ENCODE assay signal across 8 cellular contexts in the genomic region with DNA sequence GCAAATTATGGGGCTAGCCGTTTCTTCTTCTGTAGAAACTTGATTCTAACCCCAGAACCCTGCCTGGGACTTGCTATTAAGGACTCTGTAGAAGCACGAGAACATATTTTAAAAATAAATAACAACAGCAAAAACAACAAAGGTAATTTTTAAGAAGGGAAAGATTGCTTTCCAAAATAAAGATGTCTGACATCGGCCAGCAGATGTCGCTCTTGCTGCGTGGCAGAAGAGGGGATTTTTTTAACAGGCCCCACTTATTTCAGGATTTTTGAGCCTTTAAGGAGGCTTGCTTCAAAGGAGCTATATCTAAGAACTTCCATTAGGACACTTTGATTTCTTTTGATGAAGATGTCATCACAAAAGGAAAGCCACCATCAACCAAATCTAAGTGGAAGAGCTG.
A peak's percentile ranks its signal among the peaks of the same experiment; 100 is the strongest.
DNase-seq lines count a peak whose midpoint lies in the region; ATAC-seq and TF ChIP-seq lines count a peak whose summit lies in the region.

No MANE protein-coding gene starts in this region.

- no peaks in the 10 kb centered on the region for H3K9me3 ChIP-seq in vagina

- H3K4me3 Mint-ChIP-seq in neural crest cell: no peak overlapping the region

- DNase-seq in Right ventricle myocardium superior (peak; percentile 48), cardiac septum (ENCODE audit: low spot score) (no peak), NCI-H748 (lab: John Stamatoyannopoulos, UW; ENCODE audit: unreplicated experiment) (peak; percentile 61), epithelial cell of proximal tubule (ENCODE audit: low read depth) (no peak), neural crest cell (ENCODE audit: low read depth, low spot score) (peak; percentile 41), vagina (ENCODE audit: extremely low spot score in 2 of 2) (no peak)
- DNase-seq in activated CD8-positive, alpha-beta memory T cell treated with anti-CD3 and anti-CD28 coated beads for 1 hour (ENCODE audit: extremely low read depth in 1 of 2, low read depth in 1 of 2): peak; percentile 11 to 23

- TF ChIP-seq POLR2A in vagina (IDR thresholded peaks at IDR 0.05): no peak

- no peaks in the 10 kb centered on the region for H3K36me3 ChIP-seq in vagina

- no peak overlapping the region for H3K27ac ChIP-seq in vagina

- H3K36me3 Mint-ChIP-seq in neural crest cell (ENCODE audit: low read depth): peaks cover 3% of the 10 kb centered on the region

- H3K9me3 Mint-ChIP-seq in neural crest cell: peaks cover 16% of the 10 kb centered on the region

- no peaks in the 10 kb centered on the region for H3K27me3 ChIP-seq in vagina

- intact Hi-C loops in Right ventricle myocardium superior (cut with DNase I): loop anchor here (5.0 kb wide), 1 partner anchor 526 kb away; no protein-coding TSS in a partner anchor
- intact Hi-C loops in cardiac septum (cut with DNase I): loop anchor here (1.0 kb wide), 1 partner anchor 526 kb away; no protein-coding TSS in a partner anchor
- intact Hi-C loops in vagina (cut with DNase I): loop anchor here (10.0 kb wide), 1 partner anchor 158 kb away; no protein-coding TSS in a partner anchor

- H3K4me1 ChIP-seq in vagina: no peaks in the 10 kb centered on the region

- H3K4me3 ChIP-seq in epithelial cell of proximal tubule (ENCODE audit: low read depth, low read length) (no peak overlapping the region), vagina (no peak overlapping the region)

- ATAC-seq in Right ventricle myocardium superior (ENCODE audit: poor library complexity) (no peak), HG03520 (IDR thresholded peaks at IDR 0.05; ENCODE audit: unreplicated experiment) (no peak)

- no peaks in the 10 kb centered on the region for H3K27me3 Mint-ChIP-seq in neural crest cell (ENCODE audit: low read depth)

- peaks cover 12% of the 10 kb centered on the region for H3K4me1 Mint-ChIP-seq in neural crest cell

- peak; percentile 66 for TF ChIP-seq CTCF in epithelial cell of proximal tubule (conservative IDR thresholded peaks at IDR 0.05; ENCODE audit: low read depth, low read length)
- TF ChIP-seq CTCF in neural crest cell (conservative IDR thresholded peaks at IDR 0.05): peak; percentile 81
- peak; percentile 63 to 84 (median 73) for TF ChIP-seq CTCF in vagina (IDR thresholded peaks at IDR 0.05)

- no peak overlapping the region for H3K27ac Mint-ChIP-seq in neural crest cell (ENCODE audit: unreplicated experiment)

Comparison
In these comparisons a context has a peak if more than half of its experiments do, and no peak if none do; other contexts are left out.
1. DNase-seq: peak in Right ventricle myocardium superior (single experiment), NCI-H748 (single experiment), activated CD8-positive, alpha-beta memory T cell treated with anti-CD3 and anti-CD28 coated beads for 1 hour (2 of 2) and neural crest cell (single experiment); none in cardiac septum (single experiment), epithelial cell of proximal tubule (single experiment) and vagina (0 of 2).
2. Peak in every context shown above with its lines, with median percentiles within 50 percentile points of each other: CTCF ChIP-seq.